In the genomic region with DNA sequence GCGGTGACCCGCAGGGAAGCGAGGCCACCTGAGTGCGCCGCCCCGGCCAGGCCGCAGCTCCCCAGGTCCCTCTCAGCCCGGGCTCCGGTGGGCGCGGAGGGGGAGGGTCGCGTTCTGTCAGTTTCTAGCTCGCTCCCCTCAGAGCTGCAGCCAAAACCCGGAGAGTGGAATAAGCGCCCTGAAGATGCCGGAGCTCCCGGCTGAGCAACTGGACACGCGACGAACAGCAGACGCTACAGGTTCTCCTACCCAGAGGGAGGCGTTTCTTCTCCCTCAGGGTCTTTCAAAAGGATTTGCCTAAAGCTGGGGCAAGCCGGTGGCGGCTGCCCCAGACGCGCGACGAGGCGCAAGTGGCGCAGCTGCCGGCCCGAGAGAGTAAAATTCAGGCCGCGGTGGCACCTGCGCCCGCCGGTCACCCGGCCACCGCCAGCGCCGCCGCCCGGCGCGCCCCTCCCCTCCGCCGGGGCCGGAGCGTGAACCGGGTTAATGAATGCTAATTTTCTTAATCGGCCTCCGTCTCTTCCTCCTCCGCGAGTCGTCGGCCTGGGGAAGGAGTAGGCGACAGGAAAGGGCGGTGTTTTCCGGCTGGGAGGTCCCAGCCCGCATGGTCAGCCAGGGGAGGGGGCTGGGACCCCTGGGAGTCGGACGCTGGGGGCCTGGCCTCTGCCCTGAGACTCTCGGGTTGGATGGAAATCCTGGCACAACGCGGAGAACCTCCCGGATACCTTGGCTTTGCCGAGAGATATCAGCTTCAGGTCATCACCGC, we compare ENCODE assay signal across 8 cellular contexts. TPM values are rescaled to one million over a fixed set of nuclear protein-coding genes. Genes with fewer than 3 reads are reported as not detected.
DNase-seq lines count a peak whose midpoint lies in the region; ATAC-seq and TF ChIP-seq lines count a peak whose summit lies in the region.

No MANE protein-coding gene starts in this region.

- 7% methylated on average over 8 of the region's 69 CpGs for WGBS in right lobe of liver (ENCODE audit: insufficient coverage, low coverage, low lambda C conversion rate, missing lambda C conversion rate)

- H3K9me3 ChIP-seq in right lobe of liver: no peaks in the 10 kb centered on the region

- H3K36me3 ChIP-seq in BJ (ENCODE audit: control insufficient read depth, insufficient read depth, low read length) (0 out of 2 replicates have a peak, but pooled peaks cover under 1% of the 10 kb centered on the region), right lobe of liver (no peaks in the 10 kb centered on the region)

- CTCF ChIA-PET in BJ (lab: Yijun Ruan, JAX): interaction anchor here (0.9 to 1.9 kb wide), 4 partner anchors 34 to 257 kb away, joined by 3 to 7 read pairs (median 4); no protein-coding TSS in a partner anchor

- DNase-seq in BJ (ENCODE audit: low read depth): peak; percentile 22
- DNase-seq in GM19238 (ENCODE audit: insufficient read length, low spot score): peak; percentile 88
- DNase-seq in NCI-H526 treated with DMSO at 0.1 percent for 48 hours (lab: John Stamatoyannopoulos, UW): peak; percentile 85
- peak; percentile 67 for DNase-seq in activated CD4-positive, alpha-beta T cell treated with anti-CD3 and anti-CD28 coated beads, Interleukin-2, amount 50 U/mL, for 1 hour
- peak in 8 of 10 donors; percentile 42 to 69 (median 58) for DNase-seq in dorsolateral prefrontal cortex
- DNase-seq in right lobe of liver: peak; percentile 77 to 82 (median 77)
- DNase-seq in stimulated activated CD4-positive, alpha-beta T cell treated with anti-CD3 and anti-CD28 coated beads, Interleukin-4, amount 100 ng/mL, for 48 hours (ENCODE audit: low read depth in 2 of 2): peak; percentile 50 to 54

- POLR2A ChIA-PET in BJ (lab: Charles Lee): interaction anchor here (0.6 to 0.8 kb wide), 2 partner anchors 95 to 303 kb away, joined by 3 read pairs; no protein-coding TSS in a partner anchor

- H3K27me3 ChIP-seq in BJ (ENCODE audit: control insufficient read depth, insufficient read depth, low read length) (no peaks in the 10 kb centered on the region), dorsolateral prefrontal cortex (peaks cover 0 to 49% (median 0%) of the 10 kb centered on the region in 45 donors), right lobe of liver (no peaks in the 10 kb centered on the region)

- intact Hi-C loops in dorsolateral prefrontal cortex (cut with DNase I): loop anchor here in 1 of 2 donors (5.0 to 10.0 kb wide), 2 partner anchors 103 to 200 kb away; no protein-coding TSS in a partner anchor
- intact Hi-C loops in right lobe of liver (cut with DNase I): no loop called here

- peak overlapping the region; percentile 91 for H3K4me3 ChIP-seq in BJ (ENCODE audit: low read depth, low read length)
- peak overlapping the region; percentile 54 to 94 (median 81) for H3K4me3 ChIP-seq in dorsolateral prefrontal cortex
- peak overlapping the region; percentile 83 to 91 (median 87) for H3K4me3 ChIP-seq in right lobe of liver

- no peak for TF ChIP-seq CTCF in BJ (IDR thresholded peaks at IDR 0.05; ENCODE audit: insufficient read depth, low read depth, low read length)
- peak in 1 of 56 donors; percentile 8 for TF ChIP-seq CTCF in dorsolateral prefrontal cortex (IDR thresholded peaks at IDR 0.05 in 54 of 56, conservative IDR thresholded peaks at IDR 0.05 in 2 of 56; ENCODE audit: low read depth in 1 of 56, partially characterized antibody in 56 of 56)
- no peak for TF ChIP-seq CTCF in right lobe of liver (IDR thresholded peaks at IDR 0.05)

- ATAC-seq in HG03354 (IDR thresholded peaks at IDR 0.05; ENCODE audit: poor library complexity, severe bottlenecking, unreplicated experiment): peak; percentile 63
- peak; percentile 65 to 75 (median 70) for ATAC-seq in right lobe of liver

- peak overlapping the region in 58 of 59 donors; percentile 25 to 92 (median 82) for H3K27ac ChIP-seq in dorsolateral prefrontal cortex
- peak overlapping the region; percentile 82 to 92 (median 83) for H3K27ac ChIP-seq in right lobe of liver

- TF ChIP-seq POLR2A in right lobe of liver (IDR thresholded peaks at IDR 0.05): peak; percentile 37

- H3K4me1 ChIP-seq in right lobe of liver: peaks cover 0 to 10% (median 0%) of the 10 kb centered on the region in 4 donors

RNA-seq across cellular contexts. Expression of gene CDC42EP3, which starts 0.8 kb away (rescaled TPM):
- polyA plus RNA-seq in BJ (2011; rRNA removed): 191 and 197 TPM in 2 replicates
- 125 and 201 TPM in 2 replicates for polyA minus RNA-seq in BJ (2011; rRNA and poly(A)+ RNA removed)
- 10 to 100 TPM in 113 of 120 experiments, 1 to 10 TPM in 7; 6.3 to 30.3 (median 17.6) TPM for total RNA-seq in dorsolateral prefrontal cortex
- 1 to 10 TPM; 3.4 to 8.4 (median 6.0) TPM for total RNA-seq in right lobe of liver

Comparison
In these comparisons a context has a peak if more than half of its experiments do, and no peak if none do; other contexts are left out.
1. Peak in every context shown above with its lines: DNase-seq, ATAC-seq, H3K4me3 ChIP-seq and H3K27ac ChIP-seq.
2. DNase-seq: peak in every context shown above with its lines; median percentile 88 in GM19238; 85 in NCI-H526 treated with DMSO at 0.1 percent for 48 hours; 77 in right lobe of liver; 67 in activated CD4-positive, alpha-beta T cell treated with anti-CD3 and anti-CD28 coated beads, Interleukin-2, amount 50 U/mL, for 1 hour; 58 in dorsolateral prefrontal cortex; 52 in stimulated activated CD4-positive, alpha-beta T cell treated with anti-CD3 and anti-CD28 coated beads, Interleukin-4, amount 100 ng/mL, for 48 hours; 22 in BJ.